Comparison of ENCODE assay signal across 17 cellular contexts in genomic region chr9:129237804-129238203, GRCh38. TPM values are rescaled to one million over a fixed set of nuclear protein-coding genes. Genes with fewer than 3 reads are reported as not detected.
DNase-seq lines count a peak whose midpoint lies in the region; ATAC-seq and TF ChIP-seq lines count a peak whose summit lies in the region.
"Had no signal": no experiment of that assay in that cellular context is flagged by ENCODE, and none has a peak within 500 bp of the region (broad histone marks: within the 10 kb centered on the region; RNA-seq: fewer than 3 reads in every experiment).

No MANE protein-coding gene starts in this region.

- no peaks in the 10 kb centered on the region for H3K27me3 ChIP-seq in CD8-positive, alpha-beta memory T cell (ENCODE audit: insufficient read depth, low read length, poor library complexity, severe bottlenecking)
- H3K27me3 ChIP-seq in naive thymus-derived CD4-positive, alpha-beta T cell (ENCODE audit: control insufficient read depth in 2 of 2, insufficient read depth in 2 of 2, low read length in 2 of 2) = no peaks in the 10 kb centered on the region
- no peaks in the 10 kb centered on the region for H3K27me3 ChIP-seq in MM.1S (replicated peaks; ENCODE audit: insufficient read depth, low read length)
- H3K27me3 ChIP-seq: body of pancreas, dorsolateral prefrontal cortex, sigmoid colon, upper lobe of left lung had no signal

- ATAC-seq in naive thymus-derived CD4-positive, alpha-beta T cell = no peak
- ATAC-seq: body of pancreas, GM12878 had no signal

- H3K36me3 Mint-ChIP-seq in T-helper 2 cell treated with Interferon-gamma antibody and Interleukin-4, amounts not matched to agents 5 μg/mL and 100 μg/mL, for 36 hours (ENCODE audit: low read depth) = no peaks in the 10 kb centered on the region
- H3K36me3 Mint-ChIP-seq in CD8-positive, alpha-beta memory T cell = peaks cover 2 to 5% (median 2%) of the 10 kb centered on the region in 3 donors
- H3K36me3 Mint-ChIP-seq in activated T-helper 1 cell treated with anti-CD3 and anti-CD28 coated beads, Interleukin-12 subunit alpha, Interleukin-12 subunit beta, Interleukin-2, Interleukin-4 antibody, amounts not matched to agents 30 ng/mL and 10 ng/mL and 1 ng/mL, durations not matched to agents 14 hours and 24 hours and 36 hours (ENCODE audit: low read depth) = peaks cover 3% of the 10 kb centered on the region
- peaks cover 0 to 10% (median 8%) of the 10 kb centered on the region in 5 donors for H3K36me3 Mint-ChIP-seq in naive thymus-derived CD4-positive, alpha-beta T cell

- peaks cover 13% of the 10 kb centered on the region for H3K9me3 Mint-ChIP-seq in T-helper 2 cell treated with Interferon-gamma antibody and Interleukin-4, amounts not matched to agents 5 μg/mL and 100 μg/mL, for 36 hours
- H3K9me3 Mint-ChIP-seq in CD8-positive, alpha-beta memory T cell = peaks cover 0 to 2% (median 0%) of the 10 kb centered on the region in 5 donors
- H3K9me3 Mint-ChIP-seq in activated T-helper 1 cell treated with anti-CD3 and anti-CD28 coated beads, Interleukin-12 subunit alpha, Interleukin-12 subunit beta, Interleukin-2, Interleukin-4 antibody, amounts not matched to agents 30 ng/mL and 10 ng/mL and 1 ng/mL, durations not matched to agents 14 hours and 24 hours and 36 hours = peaks cover 15% of the 10 kb centered on the region
- H3K9me3 Mint-ChIP-seq in naive thymus-derived CD4-positive, alpha-beta T cell = peaks cover 0 to 12% (median 6%) of the 10 kb centered on the region in 11 donors

- no peaks in the 10 kb centered on the region for H3K9me2 ChIP-seq in MM.1S (replicated peaks; ENCODE audit: insufficient read depth, low read length)

- no peaks in the 10 kb centered on the region for H3K79me2 ChIP-seq in MM.1S (ENCODE audit: low read length)

- CTCF ChIA-PET in CD8-positive, alpha-beta memory T cell (lab: Charles Lee) = interaction anchor here (1.3 to 4.8 kb wide), 7 partner anchors 17 to 107 kb away, joined by 4 to 33 read pairs (median 6); partner anchors contain the start of gene IER5L
- CTCF ChIA-PET in naive thymus-derived CD4-positive, alpha-beta T cell (lab: Charles Lee) = interaction anchor here (0.9 to 2.1 kb wide), 3 partner anchors 10 to 63 kb away, joined by 4 read pairs; no protein-coding TSS in a partner anchor

- no peaks in the 10 kb centered on the region; the same call in 1 of the 2 replicates for H3F3A ChIP-seq in MM.1S (ENCODE audit: insufficient read depth, low read length)

- H2AFZ ChIP-seq in MM.1S (ENCODE audit: low read length) = no peak overlapping the region

- H3K4me1 Mint-ChIP-seq in T-helper 2 cell treated with Interferon-gamma antibody and Interleukin-4, amounts not matched to agents 5 μg/mL and 100 μg/mL, for 36 hours (ENCODE audit: low read depth) = peaks cover 49% of the 10 kb centered on the region
- H3K4me1 Mint-ChIP-seq in CD8-positive, alpha-beta memory T cell = peaks cover 57 to 83% (median 68%) of the 10 kb centered on the region in 3 donors
- peaks cover 39% of the 10 kb centered on the region for H3K4me1 Mint-ChIP-seq in activated T-helper 1 cell treated with anti-CD3 and anti-CD28 coated beads, Interleukin-12 subunit alpha, Interleukin-12 subunit beta, Interleukin-2, Interleukin-4 antibody, amounts not matched to agents 30 ng/mL and 10 ng/mL and 1 ng/mL, durations not matched to agents 14 hours and 24 hours and 36 hours (ENCODE audit: low read depth)
- peaks cover 37 to 76% (median 70%) of the 10 kb centered on the region in 7 donors for H3K4me1 Mint-ChIP-seq in naive thymus-derived CD4-positive, alpha-beta T cell

- H3K4me1 ChIP-seq in CD8-positive, alpha-beta memory T cell (ENCODE audit: insufficient read depth, low read length) = peaks cover 45% of the 10 kb centered on the region
- peaks cover 35 to 36% of the 10 kb centered on the region in 2 donors for H3K4me1 ChIP-seq in naive thymus-derived CD4-positive, alpha-beta T cell (ENCODE audit: control insufficient read depth in 2 of 2, insufficient read depth in 2 of 2, low read length in 2 of 2)
- H3K4me1 ChIP-seq in MM.1S (ENCODE audit: low read length) = peaks cover 32% of the 10 kb centered on the region
- H3K4me1 ChIP-seq: body of pancreas had no signal

- H3K27me3 Mint-ChIP-seq in T-helper 2 cell treated with Interferon-gamma antibody and Interleukin-4, amounts not matched to agents 5 μg/mL and 100 μg/mL, for 36 hours (ENCODE audit: low read depth) = no peaks in the 10 kb centered on the region
- peaks cover 0 to 1% of the 10 kb centered on the region in 2 donors for H3K27me3 Mint-ChIP-seq in CD8-positive, alpha-beta memory T cell
- no peaks in the 10 kb centered on the region for H3K27me3 Mint-ChIP-seq in activated T-helper 1 cell treated with anti-CD3 and anti-CD28 coated beads, Interleukin-12 subunit alpha, Interleukin-12 subunit beta, Interleukin-2, Interleukin-4 antibody, amounts not matched to agents 30 ng/mL and 10 ng/mL and 1 ng/mL, durations not matched to agents 14 hours and 24 hours and 36 hours (ENCODE audit: insufficient read depth)
- no peaks in the 10 kb centered on the region for H3K27me3 Mint-ChIP-seq in naive thymus-derived CD4-positive, alpha-beta T cell

- no peaks in the 10 kb centered on the region for H3K9me3 ChIP-seq in CD8-positive, alpha-beta memory T cell (ENCODE audit: low read length)
- peaks cover 0 to 7% (median 7%) of the 10 kb centered on the region in 3 experiments for H3K9me3 ChIP-seq in naive thymus-derived CD4-positive, alpha-beta T cell (ENCODE audit: control insufficient read depth in 2 of 3, low read length in 3 of 3)
- no peaks in the 10 kb centered on the region for H3K9me3 ChIP-seq in MM.1S (replicated peaks; ENCODE audit: insufficient read depth, low read length)
- H3K9me3 ChIP-seq: body of pancreas, sigmoid colon had no signal

- no peak for TF ChIP-seq CTCF in MM.1S (IDR thresholded peaks at IDR 0.05; ENCODE audit: low read length)

- POLR2A ChIA-PET in CD8-positive, alpha-beta memory T cell (lab: Charles Lee) = interaction anchor here (0.7 to 3.3 kb wide), 4 partner anchors 12 to 106 kb away, joined by 3 to 36 read pairs (median 4); partner anchors contain the start of gene IER5L
- POLR2A ChIA-PET in naive thymus-derived CD4-positive, alpha-beta T cell (lab: Charles Lee) = interaction anchor here (0.6 to 7.3 kb wide), 17 partner anchors 9 to 804 kb away, joined by 3 to 119 read pairs (median 4); partner anchors contain the start of gene IER5L

- H3K4me2 ChIP-seq in MM.1S (ENCODE audit: low read depth, low read length) = no peak overlapping the region

- no peak overlapping the region for H3K27ac ChIP-seq in CD8-positive, alpha-beta memory T cell (ENCODE audit: low read depth, low read length)
- H3K27ac ChIP-seq in naive thymus-derived CD4-positive, alpha-beta T cell (ENCODE audit: low read depth, low read length) = peak overlapping the region; percentile 77
- H3K27ac ChIP-seq in MM.1S (ENCODE audit: low read length) = no peak overlapping the region
- H3K27ac ChIP-seq: body of pancreas, sigmoid colon, upper lobe of left lung had no signal

- no peak overlapping the region for H3K9ac ChIP-seq in MM.1S (ENCODE audit: low read length)

- peak overlapping the region; percentile 89 for H3K27ac Mint-ChIP-seq in T-helper 2 cell treated with Interferon-gamma antibody and Interleukin-4, amounts not matched to agents 5 μg/mL and 100 μg/mL, for 36 hours
- peak overlapping the region; percentile 77 to 97 (median 90) for H3K27ac Mint-ChIP-seq in CD8-positive, alpha-beta memory T cell
- peak overlapping the region; percentile 92 for H3K27ac Mint-ChIP-seq in activated T-helper 1 cell treated with anti-CD3 and anti-CD28 coated beads, Interleukin-12 subunit alpha, Interleukin-12 subunit beta, Interleukin-2, Interleukin-4 antibody, amounts not matched to agents 30 ng/mL and 10 ng/mL and 1 ng/mL, durations not matched to agents 14 hours and 24 hours and 36 hours
- H3K27ac Mint-ChIP-seq in naive thymus-derived CD4-positive, alpha-beta T cell = peak overlapping the region; percentile 10 to 98 (median 95)

- peak overlapping the region; percentile 54 for H3K4me3 ChIP-seq in CD8-positive, alpha-beta memory T cell (ENCODE audit: low read length)
- H3K4me3 ChIP-seq in naive thymus-derived CD4-positive, alpha-beta T cell (ENCODE audit: low read length) = peak overlapping the region; percentile 66
- H3K4me3 ChIP-seq in MM.1S (ENCODE audit: low read length) = no peak overlapping the region
- H3K4me3 ChIP-seq: body of pancreas, dorsolateral prefrontal cortex, GM12878, sigmoid colon, upper lobe of left lung had no signal

- intact Hi-C loops in activated T-helper 1 cell treated with anti-CD3 and anti-CD28 coated beads, Interleukin-12 subunit alpha, Interleukin-12 subunit beta, Interleukin-2, Interleukin-4 antibody, amounts not matched to agents 30 ng/mL and 10 ng/mL and 1 ng/mL, durations not matched to agents 14 hours and 24 hours and 36 hours (cut with micrococcal nuclease) = loop anchor here (1.0 to 5.0 kb wide), 5 partner anchors 33 to 221 kb away; no protein-coding TSS in a partner anchor
- intact Hi-C loops in naive thymus-derived CD4-positive, alpha-beta T cell (cut with micrococcal nuclease) = loop anchor here (1.0 to 5.0 kb wide), 4 partner anchors 20 to 63 kb away; no protein-coding TSS in a partner anchor

- DNase-seq in T-helper 2 cell treated with Interferon-gamma antibody and Interleukin-4, amounts not matched to agents 5 μg/mL and 100 μg/mL, for 36 hours (ENCODE audit: low spot score) = no peak
- DNase-seq in T-helper 2 cell (no peak), MM.1S (no peak), DMS 273 (lab: John Stamatoyannopoulos, UW; ENCODE audit: unreplicated experiment) (no peak), islet precursor cell (no peak)
- DNase-seq in CD8-positive, alpha-beta memory T cell = no peak
- no peak for DNase-seq in activated T-helper 1 cell treated with anti-CD3 and anti-CD28 coated beads, Interleukin-12 subunit alpha, Interleukin-12 subunit beta, Interleukin-2, Interleukin-4 antibody, amounts not matched to agents 30 ng/mL and 10 ng/mL and 1 ng/mL, durations not matched to agents 14 hours and 24 hours and 36 hours (ENCODE audit: low spot score)
- DNase-seq in naive thymus-derived CD4-positive, alpha-beta T cell = no peak
- DNase-seq: GOT3, midbrain, NCI-H2081 treated with DMSO at 0.1 percent for 48 hours, NCI-H526 treated with DMSO at 0.1 percent for 48 hours, sigmoid colon, upper lobe of left lung had no signal

- no peaks in the 10 kb centered on the region for H3K36me3 ChIP-seq in CD8-positive, alpha-beta memory T cell (ENCODE audit: insufficient read depth, low read length)
- no peaks in the 10 kb centered on the region for H3K36me3 ChIP-seq in naive thymus-derived CD4-positive, alpha-beta T cell (ENCODE audit: control insufficient read depth in 2 of 3, insufficient read depth in 3 of 3, low read length in 3 of 3)
- no peaks in the 10 kb centered on the region for H3K36me3 ChIP-seq in MM.1S (replicated peaks; ENCODE audit: insufficient read depth, low read length)
- H3K36me3 ChIP-seq: sigmoid colon, upper lobe of left lung had no signal

- H3K4me3 Mint-ChIP-seq in T-helper 2 cell treated with Interferon-gamma antibody and Interleukin-4, amounts not matched to agents 5 μg/mL and 100 μg/mL, for 36 hours = peak overlapping the region; percentile 86
- peak overlapping the region; percentile 84 to 94 (median 90) for H3K4me3 Mint-ChIP-seq in CD8-positive, alpha-beta memory T cell
- peak overlapping the region; percentile 69 for H3K4me3 Mint-ChIP-seq in activated T-helper 1 cell treated with anti-CD3 and anti-CD28 coated beads, Interleukin-12 subunit alpha, Interleukin-12 subunit beta, Interleukin-2, Interleukin-4 antibody, amounts not matched to agents 30 ng/mL and 10 ng/mL and 1 ng/mL, durations not matched to agents 14 hours and 24 hours and 36 hours
- H3K4me3 Mint-ChIP-seq in naive thymus-derived CD4-positive, alpha-beta T cell = peak overlapping the region; percentile 87 to 97 (median 92)

- H4K20me1 ChIP-seq in MM.1S (ENCODE audit: insufficient read depth, low read length) = no peaks in the 10 kb centered on the region

RNA-seq across cellular contexts. Expression of gene IER5L, which starts 59.7 kb away (rescaled TPM):
- total RNA-seq in CD8-positive, alpha-beta memory T cell = 1 to 10 TPM; 2.8 to 3.0 TPM
- 0.16 TPM for polyA plus RNA-seq in CD8-positive, alpha-beta memory T cell
- total RNA-seq in activated T-helper 1 cell treated with anti-CD3 and anti-CD28 coated beads, Interleukin-12 subunit alpha, Interleukin-12 subunit beta, Interleukin-2, Interleukin-4 antibody, amounts not matched to agents 30 ng/mL and 10 ng/mL and 1 ng/mL, durations not matched to agents 14 hours and 24 hours and 36 hours = 14.4 TPM in 2 replicates
- 1 to 10 TPM; 3.4 to 6.8 (median 3.8) TPM for total RNA-seq in naive thymus-derived CD4-positive, alpha-beta T cell
- under 1 TPM in 1 of 2 donors, not detected in 1; 0.08 TPM for polyA plus RNA-seq in naive thymus-derived CD4-positive, alpha-beta T cell
